19 cellular contexts compared by ENCODE assay signal in genomic region chr9:130998596-130999264, GRCh38. TPM values are rescaled to one million over a fixed set of nuclear protein-coding genes. Genes with fewer than 3 reads are reported as not detected.
DNase-seq lines count a peak whose midpoint lies in the region; TF ChIP-seq lines count a peak whose summit lies in the region.
"Had no signal": no experiment of that assay in that cellular context is flagged by ENCODE, and none has a peak within 500 bp of the region (broad histone marks: within the 10 kb centered on the region; RNA-seq: fewer than 3 reads in every experiment).

No MANE protein-coding gene starts in this region.

- no peak overlapping the region for H3K9ac ChIP-seq in neuronal stem cell (ENCODE audit: low read depth, low read length, poor library complexity)

- no peak overlapping the region for H4K91ac ChIP-seq in neuronal stem cell (ENCODE audit: low read depth, low read length, poor library complexity)

- peak overlapping the region; percentile 37 for H2AFZ ChIP-seq in neuronal stem cell (ENCODE audit: low read length)

- no CpG with 5 or more reads among the region's 24 CpGs for WGBS in neuronal stem cell (ENCODE audit: extremely low coverage in 2 of 2, insufficient read length in 2 of 2, insufficient replicate concordance in 1 of 2), 2 donors

- no peaks in the 10 kb centered on the region for H3K36me3 Mint-ChIP-seq in MCF 10A (ENCODE audit: insufficient read depth, unreplicated experiment)
- H3K36me3 Mint-ChIP-seq: CD8-positive, alpha-beta memory T cell; memory B cell; natural killer cell had no signal

- H2BK5ac ChIP-seq in neuronal stem cell (ENCODE audit: low read length): no peak overlapping the region

- no peak overlapping the region for H3K4me3 Mint-ChIP-seq in MCF 10A (ENCODE audit: unreplicated experiment)
- H3K4me3 Mint-ChIP-seq: CD8-positive, alpha-beta memory T cell; memory B cell; natural killer cell had no signal

- BruUV-seq in MCF 10A (replicated peaks; lab: Mats Ljungman, UMichigan): no TSS peak

- CTCF ChIA-PET in RWPE1 (lab: Yijun Ruan, JAX): interaction anchor here (0.6 to 4.2 kb wide), 34 partner anchors 8 to 710 kb away, joined by 3 to 28 read pairs (median 4); no protein-coding TSS in a partner anchor
- CTCF ChIA-PET in MCF 10A (lab: Yijun Ruan, JAX): interaction anchor here (0.5 to 3.1 kb wide), 22 partner anchors 12 to 297 kb away, joined by 3 to 20 read pairs (median 4); no protein-coding TSS in a partner anchor

- POLR2A ChIA-PET in RWPE1 (lab: Yijun Ruan, JAX; ENCODE audit: low non-redundant PET) (no interaction called here), MCF 10A (lab: Yijun Ruan, JAX) (interaction anchor here (0.6 to 1.4 kb wide), 2 partner anchors 13 to 36 kb away, joined by 3 read pairs; no protein-coding TSS in a partner anchor)

- H3K23ac ChIP-seq in neuronal stem cell (ENCODE audit: low read depth, low read length, poor library complexity): peak overlapping the region; percentile 99

- H3K14ac ChIP-seq in neuronal stem cell (ENCODE audit: low read length): peak overlapping the region; percentile 63

- H3K9me3 Mint-ChIP-seq in MCF 10A (ENCODE audit: unreplicated experiment): no peaks in the 10 kb centered on the region
- H3K9me3 Mint-ChIP-seq: CD8-positive, alpha-beta memory T cell; memory B cell; natural killer cell had no signal

- no peak overlapping the region for H3K4me2 ChIP-seq in neuronal stem cell (ENCODE audit: insufficient read depth, low read length, poor library complexity, severe bottlenecking)

- peak overlapping the region; percentile 96 for H2AK5ac ChIP-seq in neuronal stem cell (ENCODE audit: low read depth, low read length)

- H3K18ac ChIP-seq in neuronal stem cell (ENCODE audit: low read length): peak overlapping the region; percentile 84

- no peak overlapping the region for H2BK120ac ChIP-seq in neuronal stem cell (ENCODE audit: low read depth, low read length)

- peaks cover 10 to 12% of the 10 kb centered on the region in 2 donors for H3K4me1 ChIP-seq in neuronal stem cell (ENCODE audit: control insufficient read depth in 2 of 2, insufficient read depth in 1 of 2, low read depth in 1 of 2, low read length in 2 of 2)
- H3K4me1 ChIP-seq: gastrocnemius medialis, thyroid gland had no signal

- H3K4ac ChIP-seq in neuronal stem cell (ENCODE audit: low read length): no peak overlapping the region

- H3K4me1 Mint-ChIP-seq in MCF 10A (ENCODE audit: insufficient read depth, unreplicated experiment): peaks cover 18% of the 10 kb centered on the region
- H3K4me1 Mint-ChIP-seq: natural killer cell had no signal

- no peak overlapping the region for H4K8ac ChIP-seq in neuronal stem cell (ENCODE audit: low read depth, low read length)

- H3K9me3 ChIP-seq in neuronal stem cell (replicated peaks in 1 of 2; ENCODE audit: control insufficient read depth in 2 of 2, insufficient read depth in 1 of 2, low read depth in 1 of 2, low read length in 2 of 2): no peaks in the 10 kb centered on the region
- H3K9me3 ChIP-seq: gastrocnemius medialis, SJCRH30, thyroid gland had no signal

- peak overlapping the region; percentile 88 for H2BK12ac ChIP-seq in neuronal stem cell (ENCODE audit: low read length)

- H2BK15ac ChIP-seq in neuronal stem cell (ENCODE audit: low read length): peak overlapping the region; percentile 53

- H3K79me1 ChIP-seq in neuronal stem cell (ENCODE audit: low read depth, low read length): no peaks in the 10 kb centered on the region

- H3K27me3 ChIP-seq in neuronal stem cell (ENCODE audit: control insufficient read depth in 3 of 3, insufficient read depth in 3 of 3, low read depth in 1 of 3, low read length in 3 of 3): peaks cover 0 to 24% (median 7%) of the 10 kb centered on the region in 3 experiments
- H3K27me3 ChIP-seq in dorsolateral prefrontal cortex: peaks cover 0 to 24% (median 3%) of the 10 kb centered on the region in 45 donors
- H3K27me3 ChIP-seq: thyroid gland had no signal

- intact Hi-C loops in dorsolateral prefrontal cortex (cut with DNase I) (loop anchor here (2.0 to 5.0 kb wide), 5 partner anchors 106 to 536 kb away; no protein-coding TSS in a partner anchor), MCF 10A (cut with micrococcal nuclease) (loop anchor here (1.0 to 5.0 kb wide), 5 partner anchors 58 to 291 kb away; no protein-coding TSS in a partner anchor)

- H3K27ac Mint-ChIP-seq in MCF 10A (ENCODE audit: low read depth, unreplicated experiment): no peak overlapping the region
- H3K27ac Mint-ChIP-seq: CD8-positive, alpha-beta memory T cell; memory B cell; natural killer cell had no signal

- H3K27me3 Mint-ChIP-seq in MCF 10A (ENCODE audit: insufficient read depth, unreplicated experiment): peaks cover 17% of the 10 kb centered on the region

- H3K27ac ChIP-seq in RWPE1 (no peak overlapping the region), neuronal stem cell (replicated peaks; ENCODE audit: low read length) (no peak overlapping the region), dorsolateral prefrontal cortex (no peak overlapping the region)
- H3K27ac ChIP-seq: gastrocnemius medialis, SJCRH30, thyroid gland, WERI-Rb-1 had no signal

- H3K36me3 ChIP-seq in neuronal stem cell (replicated peaks in 1 of 2; ENCODE audit: control insufficient read depth in 2 of 2, insufficient read depth in 2 of 2, low read length in 2 of 2): no peaks in the 10 kb centered on the region
- H3K36me3 ChIP-seq: gastrocnemius medialis, SJCRH30, thyroid gland, WERI-Rb-1 had no signal

- peak; percentile 20 for DNase-seq in Daoy (ENCODE audit: low read depth)
- no peak for DNase-seq in RWPE1 (ENCODE audit: low spot score)
- peak; percentile 17 for DNase-seq in epithelial cell of esophagus (ENCODE audit: low read depth)
- no peak for DNase-seq in neuronal stem cell (ENCODE audit: low spot score)
- no peak for DNase-seq in dorsolateral prefrontal cortex
- DNase-seq in MCF 10A (ENCODE audit: unreplicated experiment): no peak
- no peak for DNase-seq in NCI-H2227 treated with DMSO at 0.1 percent for 48 hours (lab: John Stamatoyannopoulos, UW)
- DNase-seq in SHP77 (lab: John Stamatoyannopoulos, UW): no peak
- DNase-seq: activated CD4-positive, alpha-beta T cell treated with anti-CD3 and anti-CD28 coated beads, Interleukin-2, amount 50 U/mL, for 4 hours; activated gamma-delta T cell; natural killer cell; stimulated activated naive CD4-positive, alpha-beta T cell had no signal

- TF ChIP-seq CTCF in RWPE1 (conservative IDR thresholded peaks at IDR 0.05; ENCODE audit: low read depth) (peak; percentile 47), epithelial cell of esophagus (IDR thresholded peaks at IDR 0.05; ENCODE audit: insufficient read depth, low read depth, low read length, missing control alignments) (no peak), dorsolateral prefrontal cortex (IDR thresholded peaks at IDR 0.05 in 54 of 56, conservative IDR thresholded peaks at IDR 0.05 in 2 of 56; ENCODE audit: low read depth in 1 of 56, partially characterized antibody in 56 of 56) (peak in 7 of 56 donors; percentile 3 to 51 (median 10)), MCF 10A (IDR thresholded peaks at IDR 0.05; ENCODE audit: unreplicated experiment) (no peak)

- H3K4me3 ChIP-seq in epithelial cell of esophagus (ENCODE audit: low read length) (no peak overlapping the region), neuronal stem cell (ENCODE audit: low read length in 2 of 2) (no peak overlapping the region), dorsolateral prefrontal cortex (no peak overlapping the region)
- H3K4me3 ChIP-seq: gastrocnemius medialis, SJCRH30, thyroid gland had no signal

RNA-seq across cellular contexts. Expression of gene LAMC3, which starts 10.2 kb away (rescaled TPM):
- total RNA-seq in Daoy (2014; rRNA removed; shearing (Covaris generic)): 2.5 and 3.8 TPM in 2 replicates
- polyA plus RNA-seq in neuronal stem cell (2013, experiment 1 of 2): 0.03 TPM
- 0.07 TPM for polyA plus RNA-seq in neuronal stem cell (2013, experiment 2 of 2)
- total RNA-seq in dorsolateral prefrontal cortex (10 to 100 TPM in 3 of 120 experiments, 1 to 10 TPM in 117; 1.4 to 14.2 (median 4.7) TPM), MCF 10A (2022) (not detected in 2 replicates)
- total RNA-seq: natural killer cell, SJCRH30 had no signal
- polyA plus RNA-seq: CD8-positive, alpha-beta memory T cell had no signal

RNA-seq across cellular contexts. Expression of gene FIBCD1, which starts 59.7 kb away (rescaled TPM):
- total RNA-seq in Daoy (2014; rRNA removed; shearing (Covaris generic)): 3.3 and 11.0 TPM in 2 replicates
- polyA plus RNA-seq in neuronal stem cell (2013, experiment 1 of 2): 0.82 TPM
- polyA plus RNA-seq in neuronal stem cell (2013, experiment 2 of 2): 0.89 TPM
- total RNA-seq in dorsolateral prefrontal cortex (1 to 10 TPM in 87 of 120 experiments, under 1 TPM in 31, not detected in 2; 0.24 to 4.5 (median 1.6) TPM), MCF 10A (2022) (1.6 and 2.8 TPM in 2 replicates)
- total RNA-seq: CD8-positive, alpha-beta memory T cell; gastrocnemius medialis; natural killer cell; OCI-LY7 had no signal
- polyA plus RNA-seq: CD8-positive, alpha-beta memory T cell had no signal

Comparison
In these comparisons a context has a peak if more than half of its experiments do, and no peak if none do; other contexts are left out.
1. DNase-seq: peak in Daoy (single experiment) and epithelial cell of esophagus (single experiment); none in RWPE1 (single experiment), neuronal stem cell (single experiment), dorsolateral prefrontal cortex (0 of 10), MCF 10A (single experiment), NCI-H2227 treated with DMSO at 0.1 percent for 48 hours (single experiment) and SHP77 (0 of 2).